In genomic region chr10:111076682-111077661, GRCh38 we compare ENCODE assay signal across 8 cellular contexts. TPM values are rescaled to one million over a fixed set of nuclear protein-coding genes. Genes with fewer than 3 reads are reported as not detected.
DNase-seq lines count a peak whose midpoint lies in the region; ATAC-seq and TF ChIP-seq lines count a peak whose summit lies in the region.

Gene ADRA2A (plus strand): TSS chr10:111077029. CDS start chr10:111077997, 968 bp downstream.

- no peak for TF ChIP-seq RAD21 in Ishikawa (IDR thresholded peaks at IDR 0.05; ENCODE audit: low read depth)

- no peaks in the 10 kb centered on the region for H3K9me3 ChIP-seq in testis

- TF ChIP-seq EP300 in Ishikawa (IDR thresholded peaks at IDR 0.05; ENCODE audit: borderline replicate concordance) = no peak

- peak within 1 kb of the TSS; percentile 56 to 65 for H3K4me3 ChIP-seq in testis

- DNase-seq in Right ventricle myocardium inferior (ENCODE audit: missing footprints) = no peak
- DNase-seq in cardiac septum (ENCODE audit: low spot score) = no peak
- peak; percentile 39 for DNase-seq in T1000 (lab: John Stamatoyannopoulos, UW)
- DNase-seq in ecto neural progenitor cell (ENCODE audit: low spot score) = peak; percentile 87
- peak; percentile 30 for DNase-seq in medulla oblongata (ENCODE audit: extremely low spot score)
- peak; percentile 65 for DNase-seq in testis
- DNase-seq in GM19240 (ENCODE audit: insufficient read length, low spot score) = no peak

- WGBS in testis, 2 donors = 1 to 3% methylated on average over 24 to 70 of the region's 89 CpGs

- ATAC-seq in Right ventricle myocardium inferior = peak; percentile 49

- H3K36me3 ChIP-seq in testis (ENCODE audit: low read depth, missing control alignments) = no peaks in the 10 kb centered on the region

- no peak for TF ChIP-seq CTCF in testis (IDR thresholded peaks at IDR 0.05)

- peak within 1 kb of the TSS in 1 of 2 donors; percentile 72 for H3K27ac ChIP-seq in testis

- intact Hi-C loops in Right ventricle myocardium inferior (cut with DNase I) (loop anchor here (1.0 to 5.0 kb wide), 3 partner anchors 130 to 520 kb away; no protein-coding TSS in a partner anchor), cardiac septum (cut with DNase I) (no loop called here), testis (cut with DNase I; ENCODE audit: low total_unique reads) (no loop called here)

- H3K4me1 ChIP-seq in testis = peaks cover 5% of the 10 kb centered on the region

- H3K27me3 ChIP-seq in testis = no peaks in the 10 kb centered on the region

- TF ChIP-seq POLR2A in testis (IDR thresholded peaks at IDR 0.05) = no peak

TF ChIP-seq in Ishikawa, 13 proteins besides CTCF, POLR2A, EP300 and RAD21:
- no peak for TF ChIP-seq FOXM1 (IDR thresholded peaks at IDR 0.05; ENCODE audit: borderline replicate concordance, low read depth)
- TF ChIP-seq USF1 (IDR thresholded peaks at IDR 0.05) = peak; percentile 59; the same call in 1 of the 2 replicates
- peak; percentile 28; the same call in 1 of the 2 replicates for TF ChIP-seq MAX (IDR thresholded peaks at IDR 0.05)
- TF ChIP-seq EGR1 (IDR thresholded peaks at IDR 0.05) = no peak
- no peak for TF ChIP-seq TEAD4 (IDR thresholded peaks at IDR 0.05)
TF ChIP-seq in Ishikawa: peak in this region for 2.

RNA-seq across cellular contexts. Expression of gene ADRA2A, which starts in this region (rescaled TPM):
- 1.0 TPM for total RNA-seq in Right ventricle myocardium inferior
- total RNA-seq in cardiac septum = 1.1 TPM
- 1 to 10 TPM; 5.7 to 6.9 TPM for total RNA-seq in testis
- polyA plus RNA-seq in testis (ENCODE audit: insufficient read depth, low read depth, low replicate concordance) = 6.5 TPM

Comparison
In these comparisons a context has a peak if more than half of its experiments do, and no peak if none do; other contexts are left out.
1. DNase-seq: peak in T1000 (single experiment), ecto neural progenitor cell (single experiment), medulla oblongata (single experiment) and testis (single experiment); none in Right ventricle myocardium inferior (single experiment), cardiac septum (single experiment) and GM19240 (single experiment).